In the genomic region with DNA sequence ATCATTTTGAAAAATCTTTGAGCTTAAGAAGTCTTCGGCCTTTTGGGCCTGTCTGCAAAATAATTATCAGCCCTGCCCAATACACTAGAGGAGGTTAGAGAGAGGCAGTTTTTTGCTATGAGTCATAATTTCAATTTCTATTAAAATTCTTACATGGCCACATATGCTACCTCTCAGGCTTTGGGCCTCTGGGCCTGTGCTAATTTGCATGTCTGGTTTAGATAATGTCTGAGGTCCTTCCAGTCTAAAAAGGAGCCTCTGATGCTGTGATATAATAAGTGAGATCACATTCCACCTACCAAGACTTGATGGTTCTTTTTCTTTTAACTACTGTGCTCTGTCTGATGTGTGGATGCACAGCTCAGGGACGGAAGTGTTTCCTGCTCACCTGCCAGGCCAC, we compare ENCODE assay signal across 9 cellular contexts.
DNase-seq lines count a peak whose midpoint lies in the region; ATAC-seq and TF ChIP-seq lines count a peak whose summit lies in the region.
"Had no signal": no experiment of that assay in that cellular context is flagged by ENCODE, and none has a peak within 500 bp of the region (broad histone marks: within the 10 kb centered on the region; RNA-seq: fewer than 3 reads in every experiment).

No MANE protein-coding gene starts in this region.

- CTCF ChIA-PET in mammary epithelial cell (lab: Charles Lee; ENCODE audit: low non-redundant PET), result no interaction called here
- CTCF ChIA-PET in activated CD8-positive, alpha-beta memory T cell treated with anti-CD3 and anti-CD28 coated beads, Interleukin-2, amount 10 ng/mL, durations not matched to agents 7 days and 5 days (lab: Charles Lee), result no interaction called here

- H3K4me3 Mint-ChIP-seq in activated CD8-positive, alpha-beta memory T cell treated with anti-CD3 and anti-CD28 coated beads, Interleukin-2, amount 10 ng/mL, durations not matched to agents 7 days and 5 days, result no peak overlapping the region

- ATAC-seq in HG02759 (IDR thresholded peaks at IDR 0.05; ENCODE audit: unreplicated experiment), result peak; percentile 97
- ATAC-seq in activated CD8-positive, alpha-beta memory T cell treated with anti-CD3 and anti-CD28 coated beads, Interleukin-2, amount 10 ng/mL, durations not matched to agents 7 days and 5 days, result no peak

- H3K27me3 ChIP-seq in mammary epithelial cell (ENCODE audit: insufficient read depth, low read length), result no peaks in the 10 kb centered on the region
- no peaks in the 10 kb centered on the region for H3K27me3 ChIP-seq in breast epithelium
- H3K27me3 ChIP-seq in effector memory CD4-positive, alpha-beta T cell (replicated peaks; ENCODE audit: control insufficient read depth, insufficient read depth, low read length, poor library complexity, severe bottlenecking), result no peaks in the 10 kb centered on the region

- no peaks in the 10 kb centered on the region for H3K79me2 ChIP-seq in mammary epithelial cell (ENCODE audit: insufficient read depth, low read length)

- no peak overlapping the region for H2AFZ ChIP-seq in mammary epithelial cell (ENCODE audit: low read depth, low read length)

- no peaks in the 10 kb centered on the region for H3K27me3 Mint-ChIP-seq in activated CD8-positive, alpha-beta memory T cell treated with anti-CD3 and anti-CD28 coated beads, Interleukin-2, amount 10 ng/mL, durations not matched to agents 7 days and 5 days

- no peak overlapping the region for H3K27ac Mint-ChIP-seq in activated CD8-positive, alpha-beta memory T cell treated with anti-CD3 and anti-CD28 coated beads, Interleukin-2, amount 10 ng/mL, durations not matched to agents 7 days and 5 days

- H3K9ac ChIP-seq in mammary epithelial cell (ENCODE audit: insufficient read depth, low read length), result no peak overlapping the region

- BruUV-seq in mammary epithelial cell (replicated peaks; lab: Mats Ljungman, UMichigan), result no TSS peak

- no peaks in the 10 kb centered on the region for H3K9me3 Mint-ChIP-seq in activated CD8-positive, alpha-beta memory T cell treated with anti-CD3 and anti-CD28 coated beads, Interleukin-2, amount 10 ng/mL, durations not matched to agents 7 days and 5 days (ENCODE audit: low read depth)

- no peak for TF ChIP-seq CTCF in mammary epithelial cell (conservative IDR thresholded peaks at IDR 0.05 in 1 of 2, IDR thresholded peaks at IDR 0.05 in 1 of 2; ENCODE audit: extremely low read depth in 1 of 2, insufficient read depth in 1 of 2, low read depth in 1 of 2, low read length in 2 of 2)
- TF ChIP-seq CTCF in breast epithelium (IDR thresholded peaks at IDR 0.05), result no peak

- WGBS in mammary epithelial cell (ENCODE audit: low coverage, missing lambda C conversion rate), result 84% methylated on average over 2 of the region's 2 CpGs

- peaks cover 43% of the 10 kb centered on the region for H3K36me3 Mint-ChIP-seq in activated CD8-positive, alpha-beta memory T cell treated with anti-CD3 and anti-CD28 coated beads, Interleukin-2, amount 10 ng/mL, durations not matched to agents 7 days and 5 days

- peaks cover 5% of the 10 kb centered on the region for H3K4me1 Mint-ChIP-seq in activated CD8-positive, alpha-beta memory T cell treated with anti-CD3 and anti-CD28 coated beads, Interleukin-2, amount 10 ng/mL, durations not matched to agents 7 days and 5 days

- H3K4me1 ChIP-seq in mammary epithelial cell (ENCODE audit: insufficient read depth, low read length) (peaks cover 7% of the 10 kb centered on the region), breast epithelium (no peaks in the 10 kb centered on the region)
- H3K4me1 ChIP-seq in effector memory CD4-positive, alpha-beta T cell (ENCODE audit: control insufficient read depth, insufficient read depth, low read length, poor library complexity, severe bottlenecking), result no peaks in the 10 kb centered on the region

- H3K27ac ChIP-seq in mammary epithelial cell (ENCODE audit: insufficient read depth, low read depth, low read length) (no peak overlapping the region), breast epithelium (no peak overlapping the region)
- no peak overlapping the region for H3K27ac ChIP-seq in effector memory CD4-positive, alpha-beta T cell (ENCODE audit: insufficient read depth, low read length, poor library complexity, severe bottlenecking)

- H3K36me3 ChIP-seq in mammary epithelial cell (ENCODE audit: insufficient read depth, low read length), result no peaks in the 10 kb centered on the region
- H3K36me3 ChIP-seq in breast epithelium, result no peaks in the 10 kb centered on the region
- H3K36me3 ChIP-seq in effector memory CD4-positive, alpha-beta T cell (ENCODE audit: control insufficient read depth, insufficient read depth, low read length), result peaks cover 57% of the 10 kb centered on the region

- DNase-seq in mammary epithelial cell, result peak; percentile 29
- no peak for DNase-seq in breast epithelium (ENCODE audit: low spot score in 2 of 2)
- peak; percentile 28 for DNase-seq in NCI-H226
- no peak for DNase-seq in effector memory CD4-positive, alpha-beta T cell
- DNase-seq in DMS 273 (lab: John Stamatoyannopoulos, UW; ENCODE audit: unreplicated experiment), result no peak
- DNase-seq in NCI-H69 (lab: John Stamatoyannopoulos, UW), result no peak
- no peak for DNase-seq in activated CD8-positive, alpha-beta memory T cell treated with anti-CD3 and anti-CD28 coated beads, Interleukin-2, amount 10 ng/mL, durations not matched to agents 7 days and 5 days
- DNase-seq: anterior cingulate cortex had no signal

- H3K4me3 ChIP-seq in mammary epithelial cell (replicated peaks in 1 of 3; ENCODE audit: insufficient read depth in 1 of 3, low read depth in 2 of 3, low read length in 3 of 3) (no peak overlapping the region), breast epithelium (no peak overlapping the region)
- H3K4me3 ChIP-seq in effector memory CD4-positive, alpha-beta T cell (ENCODE audit: insufficient read depth, low read depth, low read length, poor library complexity, severe bottlenecking), result no peak overlapping the region

- no peaks in the 10 kb centered on the region for H4K20me1 ChIP-seq in mammary epithelial cell (ENCODE audit: insufficient read depth, low read length)

- no peaks in the 10 kb centered on the region for H3K9me3 ChIP-seq in mammary epithelial cell (replicated peaks; ENCODE audit: insufficient read depth, low read length)
- no peaks in the 10 kb centered on the region for H3K9me3 ChIP-seq in breast epithelium
- H3K9me3 ChIP-seq in effector memory CD4-positive, alpha-beta T cell (ENCODE audit: control insufficient read depth, low read length), result no peaks in the 10 kb centered on the region

- dilution Hi-C loops in mammary epithelial cell (cut with HindIII; ENCODE audit: low sequenced_read_pairs), result no loop called here

- in situ Hi-C loops in mammary epithelial cell (cut with MboI; ENCODE audit: low sequenced_read_pairs in 2 of 2), result no loop called here

- intact Hi-C loops in mammary epithelial cell (cut with micrococcal nuclease) (no loop called here), breast epithelium (cut with DNase I; ENCODE audit: low total_unique reads) (loop anchor here (10.0 kb wide), 1 partner anchor 711 kb away; no protein-coding TSS in a partner anchor)

- H3K4me2 ChIP-seq in mammary epithelial cell (ENCODE audit: insufficient read depth, low read depth, low read length), result no peak overlapping the region

- TF ChIP-seq POLR2A in breast epithelium (IDR thresholded peaks at IDR 0.05), result no peak

Comparison
In these comparisons a context has a peak if more than half of its experiments do, and no peak if none do; other contexts are left out.
1. DNase-seq: peak in mammary epithelial cell (single experiment) and NCI-H226 (single experiment); none in breast epithelium (0 of 2), effector memory CD4-positive, alpha-beta T cell (0 of 3), DMS 273 (single experiment), NCI-H69 (single experiment) and activated CD8-positive, alpha-beta memory T cell treated with anti-CD3 and anti-CD28 coated beads, Interleukin-2, amount 10 ng/mL, durations not matched to agents 7 days and 5 days (single experiment).